Comparison of ENCODE assay signal across 1 cellular context in genomic region chr11:107591098-107591445, GRCh38.
TF ChIP-seq lines count a peak whose summit lies in the region.

ELMOD1 (plus strand) TSS chr11:107591147; CDS start chr11:107618190, 27,043 bp downstream.

TF ChIP-seq in A549, 52 proteins besides CTCF, POLR2A, EP300 and RAD21 (continued from another document):
- TF ChIP-seq MYC (IDR thresholded peaks at IDR 0.05; ENCODE audit: borderline replicate concordance, low read length) (no peak), USF2 (IDR thresholded peaks at IDR 0.05) (no peak)
TF ChIP-seq in A549: peak in this region for 0.
